ENCODE assay signal across 8 cellular contexts in the genomic region with DNA sequence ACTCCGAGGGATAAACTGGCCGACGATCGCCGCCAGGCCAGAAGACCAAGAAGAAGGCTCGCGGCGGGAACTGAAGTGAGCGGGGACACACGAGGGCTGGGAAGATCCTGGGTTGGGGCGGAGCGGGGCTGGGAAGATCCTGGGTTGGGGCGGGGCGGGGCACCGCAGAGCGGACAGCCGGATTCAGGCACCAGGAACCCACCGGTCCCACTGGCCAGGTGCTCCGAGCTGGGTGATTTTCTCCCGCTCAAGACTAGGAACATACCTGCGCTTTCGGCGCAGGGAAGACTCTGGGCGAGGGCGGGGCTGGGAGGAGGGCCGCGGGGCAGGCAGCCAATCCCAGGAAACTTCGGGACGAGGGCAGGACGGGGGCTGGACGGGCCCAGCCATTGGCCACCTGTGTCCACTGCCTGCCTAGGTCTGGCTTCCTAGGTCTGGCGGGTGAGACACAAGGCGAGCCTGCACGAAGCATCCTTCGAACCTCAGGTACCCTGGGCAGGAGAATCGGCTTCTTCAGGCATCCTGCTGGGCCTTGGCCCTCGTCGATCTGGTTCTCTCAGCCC. TPM values are rescaled to one million over a fixed set of nuclear protein-coding genes. Genes with fewer than 3 reads are reported as not detected.
DNase-seq lines count a peak whose midpoint lies in the region; ATAC-seq and TF ChIP-seq lines count a peak whose summit lies in the region.

A gene with protein sequence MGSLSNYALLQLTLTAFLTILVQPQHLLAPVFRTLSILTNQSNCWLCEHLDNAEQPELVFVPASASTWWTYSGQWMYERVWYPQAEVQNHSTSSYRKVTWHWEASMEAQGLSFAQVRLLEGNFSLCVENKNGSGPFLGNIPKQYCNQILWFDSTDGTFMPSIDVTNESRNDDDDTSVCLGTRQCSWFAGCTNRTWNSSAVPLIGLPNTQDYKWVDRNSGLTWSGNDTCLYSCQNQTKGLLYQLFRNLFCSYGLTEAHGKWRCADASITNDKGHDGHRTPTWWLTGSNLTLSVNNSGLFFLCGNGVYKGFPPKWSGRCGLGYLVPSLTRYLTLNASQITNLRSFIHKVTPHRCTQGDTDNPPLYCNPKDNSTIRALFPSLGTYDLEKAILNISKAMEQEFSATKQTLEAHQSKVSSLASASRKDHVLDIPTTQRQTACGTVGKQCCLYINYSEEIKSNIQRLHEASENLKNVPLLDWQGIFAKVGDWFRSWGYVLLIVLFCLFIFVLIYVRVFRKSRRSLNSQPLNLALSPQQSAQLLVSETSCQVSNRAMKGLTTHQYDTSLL (minus strand): TSS at position 77 of the 563 bp plus-strand sequence. CDS start 5,905 bp downstream, outside the sequence.

- no peaks in the 10 kb centered on the region for H4K20me1 ChIP-seq in GM23248 (ENCODE audit: insufficient read depth)

- in situ Hi-C loops in GM23248 (cut with MboI): no loop called here

- no peaks in the 10 kb centered on the region for H3K4me1 ChIP-seq in GM23248 (ENCODE audit: insufficient read depth)
- H3K4me1 ChIP-seq in mucosa of descending colon (ENCODE audit: low read depth): no peaks in the 10 kb centered on the region

- H3K4me3 ChIP-seq in GM23248 (peak within 1 kb of the TSS; percentile 76), epithelial cell of esophagus (ENCODE audit: low read length) (peak within 1 kb of the TSS; percentile 53), mucosa of descending colon (no peak within 1 kb of the TSS)

- intact Hi-C loops in mucosa of descending colon (cut with DNase I, micrococcal nuclease): no loop called here

- no peak for TF ChIP-seq CTCF in epithelial cell of esophagus (IDR thresholded peaks at IDR 0.05; ENCODE audit: insufficient read depth, low read depth, low read length, missing control alignments)
- TF ChIP-seq CTCF in mucosa of descending colon (IDR thresholded peaks at IDR 0.05): no peak

- H3K9me3 ChIP-seq in GM23248 (ENCODE audit: low read depth) (no peaks in the 10 kb centered on the region), mucosa of descending colon (no peaks in the 10 kb centered on the region)

- no peak within 1 kb of the TSS for H3K9ac ChIP-seq in GM23248

- no peaks in the 10 kb centered on the region for H3K9me2 ChIP-seq in GM23248 (ENCODE audit: insufficient read depth)

- H3F3A ChIP-seq in GM23248 (ENCODE audit: insufficient read depth): no peaks in the 10 kb centered on the region

- H3K27ac ChIP-seq in GM23248: no peak within 1 kb of the TSS

- peak within 1 kb of the TSS; percentile 90 for H2AFZ ChIP-seq in GM23248

- peak; percentile 47 for DNase-seq in GM23248
- peak; percentile 2 to 57 for DNase-seq in SW 1271 (lab: John Stamatoyannopoulos, UW)
- DNase-seq in epithelial cell of esophagus (ENCODE audit: low read depth): peak; percentile 82
- peak; percentile 67 to 80 (median 69) for DNase-seq in mucosa of descending colon
- peak; percentile 72 for DNase-seq in ureter (ENCODE audit: low spot score)
- no peak for DNase-seq in NOMO-1 (lab: John Stamatoyannopoulos, UW; ENCODE audit: unreplicated experiment in 2 of 2)
- DNase-seq in MV-4-11 (lab: John Stamatoyannopoulos, UW): no peak
- DNase-seq in RPMI8226: no peak

- H3K79me2 ChIP-seq in GM23248 (ENCODE audit: insufficient read depth): no peaks in the 10 kb centered on the region

- H3K36me3 ChIP-seq in GM23248 (ENCODE audit: low read depth) (no peaks in the 10 kb centered on the region), mucosa of descending colon (ENCODE audit: low read depth) (no peaks in the 10 kb centered on the region)

- WGBS in GM23248 (ENCODE audit: low coverage in 1 of 2, low lambda C conversion rate in 2 of 2, missing lambda C conversion rate in 2 of 2), 2 experiments: 9 to 21% methylated on average over 32 to 34 of the region's 38 CpGs

- H3K27me3 ChIP-seq in GM23248 (replicated peaks; ENCODE audit: insufficient read depth): peaks cover 30% of the 10 kb centered on the region

- ATAC-seq in mucosa of descending colon: peak; percentile 94

- peak within 1 kb of the TSS; percentile 90 for H3K4me2 ChIP-seq in GM23248 (ENCODE audit: unreplicated experiment)

RNA-seq across cellular contexts. Expression of the gene that starts here (rescaled TPM):
- not detected in 2 replicates for total RNA-seq in GM23248 (2014; rRNA removed; shearing (Covaris generic))
- not detected in 2 replicates for polyA plus RNA-seq in GM23248 (2016; fragmentation: Nextera tagmentation; extraction: Ambion mirVana)
- total RNA-seq in mucosa of descending colon: under 1 TPM; 0.24 to 0.70 (median 0.58) TPM
- total RNA-seq in ureter: 3.7 TPM

Comparison
In these comparisons a context has a peak if more than half of its experiments do, and no peak if none do; other contexts are left out.
1. Peak in DNase-seq, H3K4me3 ChIP-seq and H3K4me2 ChIP-seq in GM23248; RNA of the gene not detected or under 1 TPM.
2. Peak in DNase-seq and ATAC-seq in mucosa of descending colon; RNA of the gene not detected or under 1 TPM.
3. DNase-seq: peak in SW 1271 (2 of 2), epithelial cell of esophagus (single experiment) and ureter (single experiment); none in NOMO-1 (0 of 2), MV-4-11 (single experiment) and RPMI8226 (single experiment).